9 cellular contexts compared by ENCODE assay signal in the genomic region with DNA sequence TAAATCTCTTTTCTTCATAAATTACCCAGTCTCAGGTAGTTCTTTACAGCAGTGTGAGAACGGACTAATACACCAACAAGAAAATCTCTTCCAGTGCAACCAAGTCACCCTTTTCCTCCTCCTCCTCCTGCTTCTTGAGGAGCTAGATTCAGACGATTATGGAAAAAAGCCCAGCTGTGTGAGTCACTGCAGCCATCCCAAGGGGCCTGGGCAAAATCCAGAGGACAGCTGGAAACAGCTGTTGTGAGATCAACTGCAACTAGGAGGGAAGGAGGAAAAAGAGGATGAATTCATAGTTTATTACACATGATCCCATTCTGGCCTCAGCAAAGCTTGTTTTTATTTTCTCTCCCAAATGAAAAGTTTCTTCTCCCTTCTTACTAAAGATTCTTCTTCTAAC. TPM values are rescaled to one million over a fixed set of nuclear protein-coding genes. Genes with fewer than 3 reads are reported as not detected.
DNase-seq lines count a peak whose midpoint lies in the region; ATAC-seq, FAIRE-seq and TF ChIP-seq lines count a peak whose summit lies in the region.
"Had no signal": no experiment of that assay in that cellular context is flagged by ENCODE, and none has a peak within 500 bp of the region (broad histone marks: within the 10 kb centered on the region; RNA-seq: fewer than 3 reads in every experiment).

No MANE protein-coding gene starts in this region.

- no peak for ATAC-seq in left colon

- peaks cover 9% of the 10 kb centered on the region for H3K4me1 ChIP-seq in HEK293 (ENCODE audit: control insufficient read depth, insufficient read depth, low read length)

- no peak for FAIRE-seq in bronchial epithelial cell (lab: Jason Lieb, UNC)
- no peak for FAIRE-seq in GM19239 (lab: Jason Lieb, UNC)
- FAIRE-seq: frontal cortex had no signal

- H3K9me3 ChIP-seq in HEK293 (ENCODE audit: control insufficient read depth, insufficient read depth, low read depth, low read length): no peaks in the 10 kb centered on the region

- intact Hi-C loops in left colon (cut with DNase I, micrococcal nuclease): no loop called here

- no peak for TF ChIP-seq CTCF in HEK293 (tag by site-specific recombination; IDR thresholded peaks at IDR 0.05)
- TF ChIP-seq CTCF in bronchial epithelial cell (IDR thresholded peaks at IDR 0.05; ENCODE audit: insufficient read depth, low read length, severe bottlenecking): no peak

- H3K4me3 ChIP-seq in HEK293 (ENCODE audit: low read depth, low read length) (no peak overlapping the region), bronchial epithelial cell (ENCODE audit: low read depth, low read length) (no peak overlapping the region)

- POLR2A ChIA-PET in HEK293 (lab: Yijun Ruan, JAX): interaction anchor here (1.6 to 2.3 kb wide), 2 partner anchors 12 to 33 kb away, joined by 4 to 7 read pairs; partner anchors contain the start of gene RBFOX2

- no peaks in the 10 kb centered on the region for H3K27me3 ChIP-seq in bronchial epithelial cell (ENCODE audit: control insufficient read depth, insufficient read depth, low read length)

- DNase-seq in bronchial epithelial cell (ENCODE audit: low read depth) (peak; percentile 27), left colon (peak; percentile 35 to 68), stromal cell of bone marrow (ENCODE audit: low read depth) (peak; percentile 95), OCI-M1 (lab: John Stamatoyannopoulos, UW) (no peak), GM19239 (ENCODE audit: insufficient read length, low spot score) (no peak)
- no peak for DNase-seq in activated effector memory CD4-positive, alpha-beta T cell treated with Interleukin-2 at 50 U/mL for 16 hours
- DNase-seq in stimulated activated CD4-positive, alpha-beta T cell treated with anti-CD3 and anti-CD28 coated beads, Interleukin-1b, Interleukin-23, amount 100 ng/mL, for 48 hours: no peak

- CTCF ChIA-PET in HEK293 (lab: Yijun Ruan, JAX): interaction anchor here (0.5 to 2.8 kb wide), 3 partner anchors 15 to 70 kb away, joined by 4 to 15 read pairs (median 4); no protein-coding TSS in a partner anchor

- H3K27ac ChIP-seq in HEK293 (ENCODE audit: extremely low read depth, low read depth, low read length): no peak overlapping the region

- H3K36me3 ChIP-seq in HEK293 (ENCODE audit: control insufficient read depth in 2 of 2, insufficient read depth in 1 of 2, low read length in 2 of 2): peaks cover 2 to 4% of the 10 kb centered on the region in 2 experiments; a peak in 1 of 3 replicates
- H3K36me3 ChIP-seq in bronchial epithelial cell (ENCODE audit: control insufficient read depth, insufficient read depth, low read length): peaks cover 1% of the 10 kb centered on the region

TF ChIP-seq in HEK293, 187 proteins besides CTCF, POLR2A, EP300 and RAD21 (continues in another document):
- TF ChIP-seq ZNF155 (tag by site-specific recombination; IDR thresholded peaks at IDR 0.05) (no peak), PRDM6 (tag by site-specific recombination; IDR thresholded peaks at IDR 0.05) (0 out of 2 replicates have a peak, but pooled peaks have one; percentile 20), ZNF174 (tag by site-specific recombination; IDR thresholded peaks at IDR 0.05) (no peak), ZBTB48 (tag by site-specific recombination; IDR thresholded peaks at IDR 0.05) (peak; percentile 94), PATZ1 (tag by site-specific recombination; IDR thresholded peaks at IDR 0.05) (no peak), ZNF292 (tag by site-specific recombination; IDR thresholded peaks at IDR 0.05; ENCODE audit: borderline replicate concordance, low read depth) (no peak), YY1 (tag by site-specific recombination; IDR thresholded peaks at IDR 0.05) (no peak), KLF9 (tag by site-specific recombination; IDR thresholded peaks at IDR 0.05; ENCODE audit: low read depth) (no peak), ZSCAN16 (tag by site-specific recombination; IDR thresholded peaks at IDR 0.05) (no peak)
- TF ChIP-seq, protein P1, sequence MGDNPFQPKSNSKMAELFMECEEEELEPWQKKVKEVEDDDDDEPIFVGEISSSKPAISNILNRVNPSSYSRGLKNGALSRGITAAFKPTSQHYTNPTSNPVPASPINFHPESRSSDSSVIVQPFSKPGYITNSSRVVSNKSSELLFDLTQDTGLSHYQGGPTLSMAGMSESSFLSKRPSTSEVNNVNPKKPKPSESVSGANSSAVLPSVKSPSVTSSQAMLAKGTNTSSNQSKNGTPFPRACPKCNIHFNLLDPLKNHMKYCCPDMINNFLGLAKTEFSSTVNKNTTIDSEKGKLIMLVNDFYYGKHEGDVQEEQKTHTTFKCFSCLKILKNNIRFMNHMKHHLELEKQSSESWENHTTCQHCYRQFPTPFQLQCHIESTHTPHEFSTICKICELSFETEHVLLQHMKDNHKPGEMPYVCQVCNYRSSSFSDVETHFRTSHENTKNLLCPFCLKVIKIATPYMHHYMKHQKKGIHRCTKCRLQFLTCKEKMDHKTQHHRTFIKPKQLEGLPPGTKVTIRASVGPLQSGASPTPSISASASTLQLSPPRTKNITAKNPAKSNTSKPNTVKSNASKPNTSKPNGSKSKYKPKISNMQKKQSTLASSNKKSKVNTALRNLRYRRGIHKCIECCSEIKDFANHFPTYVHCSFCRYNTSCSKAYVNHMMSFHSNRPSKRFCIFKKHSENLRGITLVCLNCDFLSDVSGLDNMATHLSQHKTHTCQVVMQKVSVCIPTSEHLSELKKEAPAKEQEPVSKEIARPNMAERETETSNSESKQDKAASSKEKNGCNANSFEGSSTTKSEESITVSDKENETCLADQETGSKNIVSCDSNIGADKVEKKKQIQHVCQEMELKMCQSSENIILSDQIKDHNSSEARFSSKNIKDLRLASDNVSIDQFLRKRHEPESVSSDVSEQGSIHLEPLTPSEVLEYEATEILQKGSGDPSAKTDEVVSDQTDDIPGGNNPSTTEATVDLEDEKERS (tag by site-specific recombination; IDR thresholded peaks at IDR 0.05): no peak

RNA-seq across cellular contexts. Expression of gene RBFOX2, which starts 32.9 kb away (rescaled TPM):
- 69.5 and 101 TPM in 2 replicates for total RNA-seq in bronchial epithelial cell
- 10 to 100 TPM; 34.3 to 48.8 TPM for total RNA-seq in left colon

Comparison
In these comparisons a context has a peak if more than half of its experiments do, and no peak if none do; other contexts are left out.
1. DNase-seq: peak in bronchial epithelial cell (single experiment), left colon (2 of 2) and stromal cell of bone marrow (single experiment); none in OCI-M1 (single experiment), activated effector memory CD4-positive, alpha-beta T cell treated with Interleukin-2 at 50 U/mL for 16 hours (single experiment), GM19239 (single experiment) and stimulated activated CD4-positive, alpha-beta T cell treated with anti-CD3 and anti-CD28 coated beads, Interleukin-1b, Interleukin-23, amount 100 ng/mL, for 48 hours (single experiment).